In genomic region chr18:12703714-12704113, GRCh38 we compare ENCODE assay signal across 8 cellular contexts. TPM values are rescaled to one million over a fixed set of nuclear protein-coding genes. Genes with fewer than 3 reads are reported as not detected.
DNase-seq lines count a peak whose midpoint lies in the region; ATAC-seq and TF ChIP-seq lines count a peak whose summit lies in the region.

No MANE protein-coding gene starts in this region.

- H3K27me3 ChIP-seq in ascending aorta (no peaks in the 10 kb centered on the region), testis (no peaks in the 10 kb centered on the region)

- intact Hi-C loops in ascending aorta (cut with DNase I) = loop anchor here (2.0 kb wide), 2 partner anchors 181 to 327 kb away; partner anchors contain the start of genes AFG3L2 and PTPN2
- intact Hi-C loops in testis (cut with DNase I; ENCODE audit: low total_unique reads) = no loop called here

- H3K4me1 ChIP-seq in ascending aorta (peaks cover 3 to 17% of the 10 kb centered on the region in 2 donors), testis (peaks cover 18% of the 10 kb centered on the region)

- DNase-seq in DMS53 (lab: John Stamatoyannopoulos, UW) (peak; percentile 46), LNCaP clone FGC (ENCODE audit: low read depth) (no peak), ascending aorta (ENCODE audit: low spot score in 2 of 2) (no peak), kidney glomerular epithelial cell (lab: John Stamatoyannopoulos, UW) (peak; percentile 8), testis (no peak), NCI-H1930 (lab: John Stamatoyannopoulos, UW) (no peak), midbrain (lab: John Stamatoyannopoulos, UW) (no peak)

- TF ChIP-seq CTCF in LNCaP clone FGC (IDR thresholded peaks at IDR 0.05; ENCODE audit: control insufficient read depth, extremely low read depth, insufficient read depth) (no peak), ascending aorta (IDR thresholded peaks at IDR 0.05) (no peak), testis (IDR thresholded peaks at IDR 0.05) (no peak)

- H3K9me3 ChIP-seq in ascending aorta (no peaks in the 10 kb centered on the region), testis (no peaks in the 10 kb centered on the region)

- H3K4me3 ChIP-seq in LNCaP clone FGC (ENCODE audit: low read depth, low read length) (peak overlapping the region; percentile 84), ascending aorta (peak overlapping the region; percentile 77 to 83), testis (peak overlapping the region; percentile 94 to 96)

- H3K27ac ChIP-seq in ascending aorta = peak overlapping the region; percentile 97 to 98
- H3K27ac ChIP-seq in testis = peak overlapping the region; percentile 95 to 99

- ATAC-seq in HG03460 (IDR thresholded peaks at IDR 0.05; ENCODE audit: unreplicated experiment) = no peak

- no peak for TF ChIP-seq POLR2A in testis (IDR thresholded peaks at IDR 0.05)

- H3K36me3 ChIP-seq in ascending aorta (peaks cover 19 to 23% of the 10 kb centered on the region in 2 donors), testis (ENCODE audit: low read depth, missing control alignments) (no peaks in the 10 kb centered on the region)

- 0 to 4% methylated on average over 2 of the region's 2 CpGs for WGBS in testis, 2 donors

RNA-seq across cellular contexts. Expression of gene PSMG2, which starts 0.9 kb away (rescaled TPM):
- total RNA-seq in ascending aorta (52.2 TPM), testis (100 to 1,000 TPM; 114 to 132 TPM)
- polyA plus RNA-seq in testis (ENCODE audit: insufficient read depth, low read depth, low replicate concordance) = 257 TPM

RNA-seq across cellular contexts. Expression of gene CEP76, which starts 1.2 kb away (rescaled TPM):
- total RNA-seq in ascending aorta = 10.3 TPM
- total RNA-seq in testis = 10 to 100 TPM; 26.7 to 48.6 TPM
- polyA plus RNA-seq in testis (ENCODE audit: insufficient read depth, low read depth, low replicate concordance) = 44.5 TPM

RNA-seq across cellular contexts. Expression of gene SPIRE1, which starts 45.8 kb away (rescaled TPM):
- 16.9 TPM for total RNA-seq in ascending aorta
- total RNA-seq in testis = 10 to 100 TPM; 46.8 to 67.6 TPM
- 83.5 TPM for polyA plus RNA-seq in testis (ENCODE audit: insufficient read depth, low read depth, low replicate concordance)

Comparison
In these comparisons a context has a peak if more than half of its experiments do, and no peak if none do; other contexts are left out.
1. DNase-seq: peak in DMS53 (single experiment) and kidney glomerular epithelial cell (single experiment); none in LNCaP clone FGC (single experiment), ascending aorta (0 of 2), testis (single experiment), NCI-H1930 (0 of 2) and midbrain (single experiment).
2. Peak in every context shown above with its lines, with median percentiles within 50 percentile points of each other: H3K4me3 ChIP-seq.